1 cellular context compared by ENCODE assay signal in genomic region chrX:65695849-65696248, GRCh38.
TF ChIP-seq lines count a peak whose summit lies in the region.

No MANE protein-coding gene starts in this region.

TF ChIP-seq in K562, 482 proteins besides CTCF, POLR2A, EP300 and RAD21 (continued from another document):
- TF ChIP-seq UBTF (IDR thresholded peaks at IDR 0.05; ENCODE audit: borderline replicate concordance in 1 of 2, low read depth in 2 of 2, low read length in 2 of 2) (no peak), TRIM24 (IDR thresholded peaks at IDR 0.05) (no peak), ESRRA (IDR thresholded peaks at IDR 0.05; ENCODE audit: borderline replicate concordance, low read depth) (peak; percentile 85), ZNF263 (CRISPR knock-in tag; IDR thresholded peaks at IDR 0.05; ENCODE audit: borderline replicate concordance) (no peak), CEBPZ (IDR thresholded peaks at IDR 0.05; ENCODE audit: borderline replicate concordance, low read depth, low read length) (no peak), BRCA1 (IDR thresholded peaks at IDR 0.05) (no peak), BRCA1 (CRISPR knock-in tag; IDR thresholded peaks at IDR 0.05) (no peak), PREB (CRISPR knock-in tag; IDR thresholded peaks at IDR 0.05) (no peak), ARID1B (IDR thresholded peaks at IDR 0.05) (peak; percentile 74), PHB (CRISPR knock-in tag; IDR thresholded peaks at IDR 0.05) (no peak), POLR2AphosphoS5 (IDR thresholded peaks at IDR 0.05; ENCODE audit: control insufficient read depth, insufficient read depth, low read depth, low read length) (peak; percentile 39; the same call in 1 of the 2 replicates), SMAD2 (IDR thresholded peaks at IDR 0.05; ENCODE audit: low read depth, low read length) (no peak), VEZF1 (CRISPR knock-in tag; IDR thresholded peaks at IDR 0.05) (no peak), POLR2G (IDR thresholded peaks at IDR 0.05; ENCODE audit: low read depth, low read length) (no peak), LEF1 (IDR thresholded peaks at IDR 0.05) (no peak)
